In the genomic region with DNA sequence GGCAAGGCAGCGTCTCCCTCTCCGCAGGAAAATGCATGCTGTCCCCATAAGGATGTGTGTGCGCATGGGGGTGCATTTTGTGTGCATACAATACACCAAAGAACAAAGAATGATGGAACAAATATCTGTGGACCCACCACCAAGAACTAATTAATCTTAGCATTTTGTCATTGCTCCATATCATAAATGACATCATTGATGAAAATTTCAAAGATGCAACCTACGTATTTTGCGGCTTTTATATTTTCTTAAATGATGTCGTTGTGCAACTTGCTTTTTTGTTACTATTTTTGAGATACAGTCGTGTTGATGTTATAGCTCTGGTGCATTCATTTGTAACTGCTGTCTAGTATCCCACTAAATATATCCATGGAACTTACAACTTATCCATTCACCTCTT, we compare ENCODE assay signal across 35 cellular contexts.
"Had no signal": no experiment of that assay in that cellular context is flagged by ENCODE, and none has a peak within 500 bp of the region (broad histone marks: within the 10 kb centered on the region; RNA-seq: fewer than 3 reads in every experiment).

No MANE protein-coding gene starts in this region.

- H3K9me3 ChIP-seq: MG63 had no signal

- H3K4me3 ChIP-seq: MG63 had no signal

- H3K27me3 ChIP-seq: MG63 had no signal

- DNase-seq: Kasumi-1, MG63, MM.1S, MV-4-11, NCI-H1048, NCI-H1092, NCI-H1092 treated with DMSO at 0.1 percent for 48 hours, NCI-H1105, NCI-H1105 treated with DMSO at 0.1 percent for 48 hours, NCI-H1417, NCI-H1417 treated with DMSO at 0.1 percent for 48 hours, NCI-H1436, NCI-H1436 treated with DMSO at 0.1 percent for 48 hours, NCI-H146, NCI-H1694, NCI-H1694 treated with DMSO at 0.1 percent for 48 hours, NCI-H187, NCI-H187 treated with DMSO at 0.1 percent for 48 hours, NCI-H1930, NCI-H2029, NCI-H2029 treated with DMSO at 0.1 percent for 48 hours, NCI-H2081, NCI-H2081 treated with DMSO at 0.1 percent for 48 hours, NCI-H2107, NCI-H2171, NCI-H2171 treated with DMSO at 0.1 percent for 48 hours, NCI-H2227 treated with DMSO at 0.1 percent for 48 hours, NCI-H226, NCI-H345, NCI-H446, NCI-H446 treated with DMSO at 0.1 percent for 48 hours, NCI-H510A, NCI-H510A treated with DMSO at 0.1 percent for 48 hours, NCI-H524, NCI-H524 treated with DMSO at 0.1 percent for 48 hours had no signal
